28 cellular contexts compared by ENCODE assay signal in genomic region chr12:113268621-113269020, GRCh38. TPM values are rescaled to one million over a fixed set of nuclear protein-coding genes. Genes with fewer than 3 reads are reported as not detected.
DNase-seq lines count a peak whose midpoint lies in the region; ATAC-seq, FAIRE-seq and TF ChIP-seq lines count a peak whose summit lies in the region.
"Had no signal": no experiment of that assay in that cellular context is flagged by ENCODE, and none has a peak within 500 bp of the region (broad histone marks: within the 10 kb centered on the region; RNA-seq: fewer than 3 reads in every experiment).

No MANE protein-coding gene starts in this region.

- TF ChIP-seq RAD21 in HepG2 (CRISPR knock-in tag; IDR thresholded peaks at IDR 0.05), result no peak

- H3K4me1 ChIP-seq in HepG2 (ENCODE audit: insufficient read depth, low read length), result peaks cover 45% of the 10 kb centered on the region
- peaks cover 0 to 25% (median 21%) of the 10 kb centered on the region in 4 donors for H3K4me1 ChIP-seq in sigmoid colon

- TF ChIP-seq EP300 in HepG2 (IDR thresholded peaks at IDR 0.05; ENCODE audit: low read depth in 2 of 2, low read length in 2 of 2) (no peak), HepG2 (CRISPR knock-in tag; IDR thresholded peaks at IDR 0.05; ENCODE audit: borderline replicate concordance) (no peak), sigmoid colon (IDR thresholded peaks at IDR 0.05) (no peak)

- H3K4me2 ChIP-seq in HepG2 (ENCODE audit: low read depth, low read length), result no peak overlapping the region
- H3K4me2 ChIP-seq: PC-9 had no signal

- no peak overlapping the region for H3K4me3 ChIP-seq in bronchial epithelial cell (ENCODE audit: low read depth, low read length)
- H3K4me3 ChIP-seq in HepG2 (replicated peaks in 1 of 3; ENCODE audit: insufficient read depth in 1 of 3, low read depth in 2 of 3, low read length in 3 of 3), result no peak overlapping the region
- H3K4me3 ChIP-seq in sigmoid colon, result no peak overlapping the region
- H3K4me3 ChIP-seq: PC-9 had no signal

- no peak for TF ChIP-seq POLR2A in HepG2 (IDR thresholded peaks at IDR 0.05; ENCODE audit: insufficient read depth in 1 of 2, low read depth in 2 of 2, low read length in 2 of 2)
- no peak for TF ChIP-seq POLR2A in sigmoid colon (IDR thresholded peaks at IDR 0.05)

- POLR2A ChIA-PET in HepG2 (lab: Yijun Ruan, JAX), result interaction anchor here (1.0 kb wide), 1 partner anchor 45 kb away, joined by 3 read pairs; no protein-coding TSS in a partner anchor

- no peaks in the 10 kb centered on the region for H4K20me1 ChIP-seq in HepG2 (ENCODE audit: insufficient read depth, low read length)

- H3K9ac ChIP-seq in HepG2 (ENCODE audit: insufficient read depth, low read depth, low read length), result no peak overlapping the region

- H3K27ac ChIP-seq in HepG2 (ENCODE audit: extremely low read length, insufficient read depth, low read length) (no peak overlapping the region), sigmoid colon (no peak overlapping the region)
- H3K27ac ChIP-seq: PC-9 had no signal

- H3K79me2 ChIP-seq in HepG2 (ENCODE audit: insufficient read depth, low read length), result no peaks in the 10 kb centered on the region

- ATAC-seq in Right ventricle myocardium inferior, result no peak
- no peak for ATAC-seq in left ventricle myocardium superior
- ATAC-seq in HepG2, result no peak

- no TSS peak for BruUV-seq in HepG2 (replicated peaks; lab: Mats Ljungman, UMichigan)

- 92% methylated on average over 8 of the region's 19 CpGs for WGBS in HepG2 (ENCODE audit: low lambda C conversion rate)
- 95 to 96% methylated on average over 19 of the region's 19 CpGs for WGBS in sigmoid colon, 2 donors

- H3K9me3 ChIP-seq in HepG2 (ENCODE audit: low read length) (no peaks in the 10 kb centered on the region), sigmoid colon (no peaks in the 10 kb centered on the region)
- H3K9me3 ChIP-seq: BE2C had no signal

- H3K27me3 ChIP-seq in bronchial epithelial cell (ENCODE audit: control insufficient read depth, insufficient read depth, low read length) (no peaks in the 10 kb centered on the region), HepG2 (ENCODE audit: control insufficient read depth in 1 of 2, insufficient read depth in 2 of 2, low read length in 2 of 2) (no peaks in the 10 kb centered on the region), sigmoid colon (no peaks in the 10 kb centered on the region)
- H3K27me3 ChIP-seq: BE2C had no signal

- in situ Hi-C loops in HepG2 (cut with HindIII; ENCODE audit: extremely low pct_ligation_motif_present, low pct_unique_long_range_greater_than_20kb), result no loop called here

- TF ChIP-seq CTCF in bronchial epithelial cell (IDR thresholded peaks at IDR 0.05; ENCODE audit: insufficient read depth, low read length, severe bottlenecking) (no peak), HepG2 (CRISPR knock-in tag; IDR thresholded peaks at IDR 0.05) (no peak), sigmoid colon (IDR thresholded peaks at IDR 0.05) (no peak)

- H2AFZ ChIP-seq in HepG2 (ENCODE audit: low read length), result no peak overlapping the region
- H2AFZ ChIP-seq: PC-9 had no signal

- CTCF ChIA-PET in HepG2 (lab: Yijun Ruan, JAX; ENCODE audit: low intra/inter-chr PET ratio, low total read pairs), result no interaction called here

- DNase-seq in Right ventricle myocardium inferior (ENCODE audit: missing footprints), result peak; percentile 55
- DNase-seq in left ventricle myocardium superior, result no peak
- no peak for DNase-seq in bronchial epithelial cell (ENCODE audit: low read depth)
- DNase-seq in HepG2 (ENCODE audit: low spot score), result no peak
- DNase-seq in sigmoid colon, result peak; percentile 58
- no peak for DNase-seq in cerebellar nuclear complex (lab: John Stamatoyannopoulos, UW)
- DNase-seq in activated CD4-positive, CD25-positive, alpha-beta regulatory T cell treated with anti-CD3 and anti-CD28 coated beads, Interleukin-2, amount 50 U/mL, for 72 hours, result no peak
- DNase-seq: 8988T; ACHN; BE2C; CD8-positive, alpha-beta memory T cell; DMS 273 treated with DMSO at 0.1 percent for 48 hours; DMS79; GF-D8; GOT3; HCEC 1CT; IMR-90; KG1; MM.1S; NCI-H1417; NCI-H1694; NCI-H2029 treated with DMSO at 0.1 percent for 48 hours; NCI-H446 treated with DMSO at 0.1 percent for 48 hours; NCI-H526; NCI-H82; PC-9; SHP77 had no signal

- intact Hi-C loops in Right ventricle myocardium inferior (cut with DNase I) (no loop called here), left ventricle myocardium superior (cut with micrococcal nuclease) (loop anchor here (10.0 kb wide), 1 partner anchor 74 kb away; no protein-coding TSS in a partner anchor), HepG2 (cut with micrococcal nuclease; ENCODE audit: unreplicated experiment) (no loop called here), sigmoid colon (cut with DNase I) (no loop called here)

- H3K36me3 ChIP-seq in bronchial epithelial cell (ENCODE audit: control insufficient read depth, insufficient read depth, low read length) (peaks cover 12% of the 10 kb centered on the region), HepG2 (replicated peaks in 1 of 2; ENCODE audit: control insufficient read depth in 1 of 2, insufficient read depth in 2 of 2, low read length in 2 of 2) (peaks cover 5% of the 10 kb centered on the region in 2 experiments; a peak in 4 of 5 replicates), sigmoid colon (peaks cover 6 to 72% (median 27%) of the 10 kb centered on the region in 4 donors)

- FAIRE-seq in bronchial epithelial cell (lab: Jason Lieb, UNC) (peak; percentile 94), HepG2 (lab: Jason Lieb, UNC) (no peak)
- FAIRE-seq: GM12891 had no signal

TF ChIP-seq in HepG2, 621 proteins besides CTCF, POLR2A, EP300 and RAD21 (continues in another document):
- TF ChIP-seq HNRNPL (IDR thresholded peaks at IDR 0.05; ENCODE audit: low read depth, low read length) (0 out of 2 replicates have a peak, but pooled peaks have one; percentile 39), ZBTB38 (CRISPR knock-in tag; IDR thresholded peaks at IDR 0.05) (0 out of 2 replicates have a peak, but pooled peaks have one; percentile 18), HOXA3 (CRISPR knock-in tag; IDR thresholded peaks at IDR 0.05) (no peak)

RNA-seq across cellular contexts. Expression of gene TPCN1, which starts 47.4 kb away (rescaled TPM):
- 120 TPM for total RNA-seq in Right ventricle myocardium inferior
- total RNA-seq in left ventricle myocardium superior, result 145 TPM
- total RNA-seq in bronchial epithelial cell, result 9.0 and 11.3 TPM in 2 replicates
- 3.8 and 8.0 TPM in 2 replicates for total RNA-seq in HepG2 (2016; rRNA removed; fragmentation: Illumina TruSeq; extraction: Trizol)
- 4.4 and 4.6 TPM in 2 replicates for total RNA-seq in HepG2 (2016; cell fraction: cytosol; rRNA removed; fragmentation: Illumina TruSeq; extraction: Trizol; ENCODE audit: low read depth)
- 3.0 and 10.0 TPM in 2 replicates for total RNA-seq in HepG2 (2016; cell fraction: insoluble cytoplasmic fraction; rRNA removed; fragmentation: Illumina TruSeq; extraction: Trizol)
- total RNA-seq in HepG2 (2016; cell fraction: membrane; rRNA removed; fragmentation: Illumina TruSeq; extraction: Trizol), result 4.2 and 4.5 TPM in 2 replicates
- 12.3 and 15.7 TPM in 2 replicates for total RNA-seq in HepG2 (2016; cell fraction: nucleus; rRNA removed; fragmentation: Illumina TruSeq; extraction: Trizol)
- 26.8 and 33.5 TPM in 2 replicates for polyA plus RNA-seq in HepG2 (2011; rRNA removed)
- polyA plus RNA-seq in HepG2 (2011; cell fraction: cytosol; rRNA removed), result 10.3 and 10.4 TPM in 2 replicates
- polyA plus RNA-seq in HepG2 (2011; cell fraction: nucleus; rRNA removed), result 183 and 201 TPM in 2 replicates
- polyA plus RNA-seq in HepG2 (2012), result 18.0 and 21.8 TPM in 2 replicates
- 0.84 and 1.4 TPM in 2 replicates for polyA plus RNA-seq in HepG2 (2016; cell fraction: cytosol; fragmentation: Illumina TruSeq; extraction: Trizol; ENCODE audit: low read depth)
- 3.5 and 4.1 TPM in 2 replicates for polyA plus RNA-seq in HepG2 (2016; cell fraction: insoluble cytoplasmic fraction; fragmentation: Illumina TruSeq; extraction: Trizol; ENCODE audit: low read depth)
- 2.5 and 2.8 TPM in 2 replicates for polyA plus RNA-seq in HepG2 (2016; cell fraction: membrane; fragmentation: Illumina TruSeq; extraction: Trizol; ENCODE audit: low read depth)
- polyA plus RNA-seq in HepG2 (2016; cell fraction: nucleus; fragmentation: Illumina TruSeq; extraction: Trizol; ENCODE audit: insufficient read depth, low read depth), result 42.1 and 42.8 TPM in 2 replicates
- polyA minus RNA-seq in HepG2 (2011; rRNA and poly(A)+ RNA removed; ENCODE audit: low replicate concordance), result 40.0 and 48.9 TPM in 2 replicates
- polyA minus RNA-seq in HepG2 (2011; cell fraction: cytosol; rRNA and poly(A)+ RNA removed), result 7.3 and 9.8 TPM in 2 replicates
- polyA minus RNA-seq in HepG2 (2011; cell fraction: nucleus; rRNA and poly(A)+ RNA removed), result 45.8 and 47.1 TPM in 2 replicates
- 10 to 100 TPM; 25.7 to 51.5 (median 28.9) TPM for total RNA-seq in sigmoid colon
- polyA plus RNA-seq in sigmoid colon, result 10 to 100 TPM in 1 of 3 donors, 1 to 10 TPM in 2; 6.0 to 51.0 (median 9.7) TPM

Comparison
In these comparisons a context has a peak if more than half of its experiments do, and no peak if none do; other contexts are left out.
1. DNase-seq: peak in Right ventricle myocardium inferior (single experiment) and sigmoid colon (single experiment); none in left ventricle myocardium superior (single experiment), bronchial epithelial cell (single experiment), HepG2 (single experiment), cerebellar nuclear complex (0 of 2) and activated CD4-positive, CD25-positive, alpha-beta regulatory T cell treated with anti-CD3 and anti-CD28 coated beads, Interleukin-2, amount 50 U/mL, for 72 hours (single experiment).